ENCODE assay signal across 7 cellular contexts in genomic region chr3:15858547-15859506, GRCh38.
DNase-seq lines count a peak whose midpoint lies in the region; ATAC-seq and TF ChIP-seq lines count a peak whose summit lies in the region.

No MANE protein-coding gene starts in this region.

- H3K4me1 ChIP-seq in H9 (ENCODE audit: insufficient read depth, low read length) (no peaks in the 10 kb centered on the region), Loucy (ENCODE audit: insufficient read depth, low read length, poor library complexity, severe bottlenecking) (peaks cover 49% of the 10 kb centered on the region)

- H4K5ac ChIP-seq in H9 (ENCODE audit: insufficient read length, low read depth, low read length) = no peak overlapping the region

- H3K18ac ChIP-seq in H9 (ENCODE audit: insufficient read length, low read depth, low read length) = peak overlapping the region; percentile 53

- no peak overlapping the region for H3K4ac ChIP-seq in H9 (ENCODE audit: low read depth, low read length)

- H4K8ac ChIP-seq in H9 (replicated peaks; ENCODE audit: insufficient read length, low read depth, low read length) = no peak overlapping the region

- H3K79me1 ChIP-seq in H9 (ENCODE audit: insufficient read depth, low read depth, low read length, poor library complexity, severe bottlenecking) = peaks cover 2% of the 10 kb centered on the region

- H3K9me3 Mint-ChIP-seq in H9 (peaks cover 0 to 10% of the 10 kb centered on the region in 2 experiments; a peak in 3 of 5 replicates), memory B cell (no peaks in the 10 kb centered on the region)

- no peak overlapping the region for H2BK15ac ChIP-seq in H9 (ENCODE audit: low read depth, low read length)

- no peak overlapping the region for H4K91ac ChIP-seq in H9 (ENCODE audit: insufficient read length, low read depth, low read length)

- no peak overlapping the region for H2AFZ ChIP-seq in H9 (ENCODE audit: low read length)
- H2AFZ ChIP-seq in Loucy (ENCODE audit: low read length) = peak overlapping the region; percentile 84

- H3K4me2 ChIP-seq in H9 (ENCODE audit: insufficient read depth, insufficient read length, low read length) (peak overlapping the region; percentile 78), Loucy (ENCODE audit: low read depth, low read length, poor library complexity, severe bottlenecking) (peak overlapping the region; percentile 87)

- H2BK12ac ChIP-seq in H9 (ENCODE audit: insufficient read length, low read depth, low read length) = no peak overlapping the region

- H2BK120ac ChIP-seq in H9 (ENCODE audit: low read depth, low read length, poor library complexity, severe bottlenecking) = no peak overlapping the region

- H3K9me3 ChIP-seq in H9 (ENCODE audit: control insufficient read depth, low read depth, low read length) (no peaks in the 10 kb centered on the region), Loucy (ENCODE audit: insufficient read depth, low read depth, low read length) (no peaks in the 10 kb centered on the region)

- H3K79me2 ChIP-seq in H9 (ENCODE audit: insufficient read depth, low read length) (peaks cover 23% of the 10 kb centered on the region; the same call in 1 of the 2 replicates), Loucy (ENCODE audit: insufficient read depth, low read length) (peaks cover 54% of the 10 kb centered on the region)

- H3K23me2 ChIP-seq in H9 (ENCODE audit: insufficient read length, low read depth, low read length, poor library complexity, severe bottlenecking) = peaks cover 7% of the 10 kb centered on the region

- H3T11ph ChIP-seq in H9 (ENCODE audit: low read length) = no peak overlapping the region

- no peaks in the 10 kb centered on the region for H3K36me3 ChIP-seq in Loucy (ENCODE audit: insufficient read depth, low read length)

- peak; percentile 83 for ATAC-seq in memory B cell (ENCODE audit: low read depth)

- peak; percentile 77 for DNase-seq in H9
- DNase-seq in activated CD4-positive, alpha-beta T cell treated with anti-CD3 and anti-CD28 coated beads for 1 hour = peak; percentile 39
- peak; percentile 13 for DNase-seq in dermis blood vessel endothelial cell
- DNase-seq in memory B cell (ENCODE audit: low spot score in 2 of 2) = peak; percentile 68 to 79
- DNase-seq in stimulated activated CD8-positive, alpha-beta memory T cell treated with anti-CD3 and anti-CD28 coated beads, Interleukin-15, amount 100 ng/mL, for 24 hours (ENCODE audit: low read depth) = peak; percentile 15

- H2BK20ac ChIP-seq in H9 (ENCODE audit: low read depth, low read length, poor library complexity, severe bottlenecking) = no peak overlapping the region

- H4K20me1 ChIP-seq in H9 (ENCODE audit: control insufficient read depth, insufficient read depth, insufficient read length) (no peaks in the 10 kb centered on the region), Loucy (ENCODE audit: insufficient read depth, low read length, poor library complexity, severe bottlenecking) (peaks cover 27% of the 10 kb centered on the region)

- no peak overlapping the region for H3K56ac ChIP-seq in H9 (ENCODE audit: insufficient read length, low read depth, low read length)

- H3K9ac ChIP-seq in H9 (ENCODE audit: extremely low read depth, insufficient read length, low read length) = peak overlapping the region; percentile 37
- peak overlapping the region; percentile 81 for H3K9ac ChIP-seq in Loucy (ENCODE audit: low read depth, low read length, poor library complexity, severe bottlenecking)

- TF ChIP-seq CTCF in H9 (conservative IDR thresholded peaks at IDR 0.05) (no peak; the same call in 2 of the 3 replicates), Loucy (conservative IDR thresholded peaks at IDR 0.05; ENCODE audit: low read length) (no peak)

- no peak overlapping the region for H3K23ac ChIP-seq in H9 (ENCODE audit: insufficient read length, low read depth, low read length)

- peaks cover 21 to 36% of the 10 kb centered on the region in 2 experiments for H3K4me1 Mint-ChIP-seq in H9
- peaks cover 28% of the 10 kb centered on the region for H3K4me1 Mint-ChIP-seq in memory B cell

- H3F3A ChIP-seq in Loucy (ENCODE audit: low read depth) = peaks cover 3% of the 10 kb centered on the region

- H3K27me3 Mint-ChIP-seq in H9 (ENCODE audit: low read depth) (peaks cover 3% of the 10 kb centered on the region; the same call in 1 of the 2 replicates), memory B cell (no peaks in the 10 kb centered on the region)

- H3K27me3 ChIP-seq in H9 (ENCODE audit: insufficient read depth, low read length) = no peaks in the 10 kb centered on the region
- H3K27me3 ChIP-seq in Loucy (ENCODE audit: insufficient read depth, low read length, poor library complexity, severe bottlenecking) = no peaks in the 10 kb centered on the region

- no peaks in the 10 kb centered on the region for H3K9me2 ChIP-seq in Loucy (replicated peaks; ENCODE audit: low read depth, low read length)

- H2BK5ac ChIP-seq in H9 (ENCODE audit: insufficient read length, low read length) = no peak overlapping the region

- H3K4me3 Mint-ChIP-seq in H9 (peak overlapping the region; percentile 88), memory B cell (peak overlapping the region; percentile 82)

- no peak overlapping the region for H2AK5ac ChIP-seq in H9 (ENCODE audit: insufficient read length, low read length)

- H3K27ac ChIP-seq in H9 (ENCODE audit: insufficient read length, low read depth, low read length) = no peak overlapping the region

- peak; percentile 34 for TF ChIP-seq POLR2A in GM15510 (IDR thresholded peaks at IDR 0.05; ENCODE audit: borderline replicate concordance, extremely low read depth, insufficient read length)

- no CpG with 5 or more reads among the region's 70 CpGs for WGBS in H9 (ENCODE audit: extremely low coverage, insufficient read length, low lambda C conversion rate)

- H3K27ac Mint-ChIP-seq in H9 (peak overlapping the region; percentile 57 to 83 (median 68); a peak in 4 of 7 replicates), memory B cell (peak overlapping the region; percentile 98)

- peak overlapping the region; percentile 79 for H3K4me3 ChIP-seq in Loucy (ENCODE audit: low read length, poor library complexity, severe bottlenecking)

- H3K36me3 Mint-ChIP-seq in H9 (ENCODE audit: insufficient read depth in 1 of 3, low read depth in 3 of 3) (peaks cover 14 to 19% (median 14%) of the 10 kb centered on the region in 3 experiments; a peak in 6 of 7 replicates), memory B cell (peaks cover 6% of the 10 kb centered on the region)

- H3K14ac ChIP-seq in H9 (ENCODE audit: insufficient read depth, low read length) = peak overlapping the region; percentile 62

Comparison
In these comparisons a context has a peak if more than half of its experiments do, and no peak if none do; other contexts are left out.
1. DNase-seq: peak in every context shown above with its lines; median percentile 77 in H9; 74 in memory B cell; 39 in activated CD4-positive, alpha-beta T cell treated with anti-CD3 and anti-CD28 coated beads for 1 hour; 15 in stimulated activated CD8-positive, alpha-beta memory T cell treated with anti-CD3 and anti-CD28 coated beads, Interleukin-15, amount 100 ng/mL, for 24 hours; 13 in dermis blood vessel endothelial cell.